9 cellular contexts compared by ENCODE assay signal in genomic region chr19:56701895-56702294, GRCh38. TPM values are rescaled to one million over a fixed set of nuclear protein-coding genes. Genes with fewer than 3 reads are reported as not detected.
"Had no signal": no experiment of that assay in that cellular context is flagged by ENCODE, and none has a peak within 500 bp of the region (broad histone marks: within the 10 kb centered on the region; RNA-seq: fewer than 3 reads in every experiment).

No MANE protein-coding gene starts in this region.

- DNase-seq: Karpas-422, KBM-7, KG1 had no signal

- H3K9ac ChIP-seq: KMS-11 had no signal

- FAIRE-seq: HTR-8/SVneo had no signal

- H3K4me2 ChIP-seq: KMS-11 had no signal

- H3K27ac ChIP-seq: HL-60, KMS-11 had no signal

RNA-seq across cellular contexts. Expression of gene ZNF835, which starts 30.3 kb away (rescaled TPM):
- total RNA-seq: HT-29 had no signal

RNA-seq across cellular contexts. Expression of gene SMIM17, which starts 58.9 kb away (rescaled TPM):
- total RNA-seq: HT-29, HT1080 had no signal
- polyA plus RNA-seq: IgD-negative memory B cell had no signal
